9 cellular contexts compared by ENCODE assay signal in the genomic region with DNA sequence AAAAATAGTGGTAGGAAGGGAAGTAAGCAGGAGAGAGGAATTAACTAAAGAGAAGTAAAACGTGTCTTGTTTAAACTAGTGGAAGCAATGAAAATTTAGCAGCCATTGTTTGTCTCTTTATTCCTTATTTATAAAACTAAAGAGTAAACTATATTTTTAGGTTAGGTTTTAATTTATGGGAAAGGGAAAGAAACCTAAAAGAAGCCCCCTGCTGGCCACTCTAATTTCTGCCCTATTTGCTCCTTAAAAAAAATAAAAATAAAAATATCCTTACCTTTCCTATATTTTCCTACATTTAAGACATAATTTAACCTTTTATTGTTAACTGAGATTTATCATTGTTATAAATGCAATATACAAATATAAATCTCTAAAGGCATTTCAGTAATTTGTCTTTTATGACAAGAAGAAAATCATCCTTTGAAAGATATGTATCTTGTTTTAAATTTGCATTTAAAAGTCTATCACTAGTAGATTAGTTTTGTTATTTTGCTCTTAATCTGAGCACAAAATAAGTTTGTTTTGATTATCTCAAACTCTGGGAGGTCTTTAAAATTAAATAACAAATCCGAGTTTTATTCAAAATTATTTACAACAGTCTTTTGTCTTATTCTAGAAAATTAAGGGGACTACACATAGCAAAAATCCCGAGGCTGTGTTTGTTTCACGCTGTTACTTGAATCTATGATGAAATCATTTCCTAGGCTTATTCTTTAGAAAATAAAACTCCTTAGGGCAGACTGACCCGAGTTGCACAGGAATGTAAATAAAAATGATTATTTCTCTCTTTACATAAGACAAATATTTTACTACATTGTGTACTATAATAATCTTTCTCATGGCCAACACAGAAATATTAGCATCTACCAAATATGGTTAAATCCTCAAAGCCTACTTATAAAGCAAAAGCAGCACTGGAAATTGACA.
A peak's percentile ranks its signal among the peaks of the same experiment; 100 is the strongest.
DNase-seq lines count a peak whose midpoint lies in the region; TF ChIP-seq lines count a peak whose summit lies in the region.
"Had no signal": no experiment of that assay in that cellular context is flagged by ENCODE, and none has a peak within 500 bp of the region (broad histone marks: within the 10 kb centered on the region; RNA-seq: fewer than 3 reads in every experiment).

No MANE protein-coding gene starts in this region.

- BruUV-seq in OCI-LY7 (replicated peaks; lab: Mats Ljungman, UMichigan): no TSS peak

- H3K27ac ChIP-seq in OCI-LY7 (ENCODE audit: low read depth, low read length, poor library complexity, severe bottlenecking): no peak overlapping the region
- H3K27ac ChIP-seq: ovary had no signal

- no peak overlapping the region for H3K4me3 Mint-ChIP-seq in endothelial cell (ENCODE audit: unreplicated experiment)

- no peaks in the 10 kb centered on the region for H3K9me2 ChIP-seq in OCI-LY7 (ENCODE audit: insufficient read depth, low read length)

- CTCF ChIA-PET in OCI-LY7 (lab: Charles Lee; ENCODE audit: unreplicated experiment): no interaction called here

- no peak overlapping the region for H2AFZ ChIP-seq in OCI-LY7 (ENCODE audit: low read length)

- peaks cover 6% of the 10 kb centered on the region for H3K27me3 Mint-ChIP-seq in endothelial cell (ENCODE audit: unreplicated experiment)

- no peak overlapping the region for H3K4me3 ChIP-seq in OCI-LY7 (ENCODE audit: low read depth, low read length, poor library complexity, severe bottlenecking)
- H3K4me3 ChIP-seq: ovary had no signal

- H3K9me3 ChIP-seq in OCI-LY7 (ENCODE audit: low read length): no peaks in the 10 kb centered on the region
- H3K9me3 ChIP-seq: ovary had no signal

- no peaks in the 10 kb centered on the region for H3K36me3 ChIP-seq in OCI-LY7 (ENCODE audit: insufficient read depth, low read length)
- H3K36me3 ChIP-seq: ovary had no signal

- peak; percentile 81 for TF ChIP-seq CTCF in OCI-LY7 (conservative IDR thresholded peaks at IDR 0.05; ENCODE audit: low read length)
- peak; percentile 89 for TF ChIP-seq CTCF in endothelial cell (IDR thresholded peaks at IDR 0.05; ENCODE audit: unreplicated experiment)

- no peaks in the 10 kb centered on the region for H3K4me1 ChIP-seq in OCI-LY7 (ENCODE audit: insufficient read depth, low read length, poor library complexity, severe bottlenecking)

- peaks cover 12% of the 10 kb centered on the region for H3K36me3 Mint-ChIP-seq in endothelial cell (ENCODE audit: low read depth, unreplicated experiment)

- no peaks in the 10 kb centered on the region for H3K9me3 Mint-ChIP-seq in endothelial cell (ENCODE audit: unreplicated experiment)

- intact Hi-C loops in OCI-LY7 (cut with micrococcal nuclease; ENCODE audit: unreplicated experiment): loop anchor here (10.0 kb wide), 2 partner anchors 458 to 722 kb away; no protein-coding TSS in a partner anchor

- no peaks in the 10 kb centered on the region for H4K20me1 ChIP-seq in OCI-LY7 (ENCODE audit: insufficient read depth, low read length)

- no peak overlapping the region for H3K27ac Mint-ChIP-seq in endothelial cell (ENCODE audit: unreplicated experiment)

- POLR2A ChIA-PET in OCI-LY7 (lab: Charles Lee): no interaction called here

- peaks cover 20% of the 10 kb centered on the region for H3K4me1 Mint-ChIP-seq in endothelial cell (ENCODE audit: unreplicated experiment)

- no peaks in the 10 kb centered on the region for H3K79me2 ChIP-seq in OCI-LY7 (ENCODE audit: insufficient read depth, low read depth, low read length)

- H3K4me2 ChIP-seq in OCI-LY7 (ENCODE audit: low read length): no peak overlapping the region

- DNase-seq in NCI-H82 (lab: John Stamatoyannopoulos, UW) (peak; percentile 54), NCI-H82 treated with DMSO at 0.1 percent for 48 hours (lab: John Stamatoyannopoulos, UW; ENCODE audit: unreplicated experiment) (no peak), OCI-LY7 (ENCODE audit: low spot score) (peak; percentile 18), endothelial cell (ENCODE audit: low spot score) (peak; percentile 17), DMS153 (lab: John Stamatoyannopoulos, UW) (no peak), cerebellar nuclear complex (lab: John Stamatoyannopoulos, UW) (no peak), AG08395 (ENCODE audit: low spot score) (no peak)
- peak; percentile 4 to 7 for DNase-seq in stimulated activated CD4-positive, alpha-beta T cell treated with anti-CD3 and anti-CD28 coated beads, Interleukin-1b, Interleukin-23, amount 100 ng/mL, for 4 hours (ENCODE audit: low read depth in 2 of 2)
- DNase-seq: ovary had no signal

Comparison
In these comparisons a context has a peak if more than half of its experiments do, and no peak if none do; other contexts are left out.
1. DNase-seq: peak in NCI-H82 (single experiment), OCI-LY7 (single experiment), endothelial cell (single experiment) and stimulated activated CD4-positive, alpha-beta T cell treated with anti-CD3 and anti-CD28 coated beads, Interleukin-1b, Interleukin-23, amount 100 ng/mL, for 4 hours (2 of 2); none in NCI-H82 treated with DMSO at 0.1 percent for 48 hours (single experiment), DMS153 (single experiment), cerebellar nuclear complex (0 of 2) and AG08395 (single experiment).